15 cellular contexts compared by ENCODE assay signal in genomic region chr2:37854676-37855282, GRCh38.
DNase-seq lines count a peak whose midpoint lies in the region; ATAC-seq, FAIRE-seq and TF ChIP-seq lines count a peak whose summit lies in the region.
"Had no signal": no experiment of that assay in that cellular context is flagged by ENCODE, and none has a peak within 500 bp of the region (broad histone marks: within the 10 kb centered on the region; RNA-seq: fewer than 3 reads in every experiment).

No MANE protein-coding gene starts in this region.

- no peak for TF ChIP-seq CTCF in GM12878 (IDR thresholded peaks at IDR 0.05 in 2 of 3, conservative IDR thresholded peaks at IDR 0.05 in 1 of 3; ENCODE audit: control insufficient read depth in 2 of 3, extremely low read depth in 1 of 3, insufficient read depth in 1 of 3, low read depth in 3 of 3, low read length in 3 of 3)

- H2BK15ac ChIP-seq in mesenchymal stem cell (ENCODE audit: low read depth, poor library complexity, severe bottlenecking) = peak overlapping the region; percentile 89

- intact Hi-C loops in GM12878 (cut with micrococcal nuclease; ENCODE audit: unreplicated experiment) = no loop called here

- H3K4me1 ChIP-seq in BLaER1 (peaks cover 24% of the 10 kb centered on the region), GM12878 (ENCODE audit: control insufficient read depth, insufficient read depth, low read length) (peaks cover 32% of the 10 kb centered on the region), mesenchymal stem cell (ENCODE audit: control insufficient read depth, insufficient read depth, low read depth, low read length) (peaks cover 6% of the 10 kb centered on the region), subcutaneous abdominal adipose tissue (ENCODE audit: control insufficient read depth in 5 of 5, insufficient read depth in 5 of 5, low read length in 5 of 5) (peaks cover 11 to 48% (median 31%) of the 10 kb centered on the region in 5 donors)

- H2BK120ac ChIP-seq in mesenchymal stem cell (ENCODE audit: low read depth, low read length) = no peak overlapping the region

- no peak overlapping the region for H2AK5ac ChIP-seq in mesenchymal stem cell (ENCODE audit: low read length, severe bottlenecking)

- no peak overlapping the region for H3K23ac ChIP-seq in mesenchymal stem cell (ENCODE audit: low read length in 2 of 2)

- H3K79me2 ChIP-seq in GM12878 (ENCODE audit: control insufficient read depth, insufficient read depth, low read length) = no peaks in the 10 kb centered on the region

- peaks cover 18% of the 10 kb centered on the region for H3K4me1 Mint-ChIP-seq in activated CD8-positive, alpha-beta T cell treated with anti-CD3 and anti-CD28 coated beads, Interleukin-2, amount 10 ng/mL, durations not matched to agents 7 days and 5 days (ENCODE audit: low read depth)

- RAD21 ChIA-PET in GM12878 (lab: Charles Lee; ENCODE audit: unreplicated experiment) = interaction anchor here (1.7 to 8.9 kb wide), 3 partner anchors 18 to 183 kb away, joined by 4 to 215 read pairs (median 40); no protein-coding TSS in a partner anchor

- WGBS in GM12878 (ENCODE audit: insufficient coverage, insufficient replicate concordance, low lambda C conversion rate, missing lambda C conversion rate) = 80% methylated on average over 7 of the region's 7 CpGs
- WGBS in mesenchymal stem cell = 98% methylated on average over 7 of the region's 7 CpGs

- H3K9ac ChIP-seq in BLaER1 = no peak overlapping the region
- H3K9ac ChIP-seq in GM12878 (ENCODE audit: control insufficient read depth, insufficient read depth, low read length) = no peak overlapping the region
- no peak overlapping the region for H3K9ac ChIP-seq in mesenchymal stem cell (ENCODE audit: low read length)
- no peak overlapping the region for H3K9ac ChIP-seq in subcutaneous abdominal adipose tissue (ENCODE audit: low read length in 5 of 5)

- H2BK5ac ChIP-seq in mesenchymal stem cell (ENCODE audit: low read depth, low read length, poor library complexity, severe bottlenecking) = no peak overlapping the region

- no peak for DNase-seq in GM12878 (ENCODE audit: low read depth, low spot score)
- DNase-seq in mesenchymal stem cell = no peak
- no peak for DNase-seq in activated CD8-positive, alpha-beta T cell treated with anti-CD3 and anti-CD28 coated beads, Interleukin-2, amount 10 ng/mL, durations not matched to agents 7 days and 5 days
- no peak for DNase-seq in SHP77 treated with DMSO at 0.1 percent for 48 hours (lab: John Stamatoyannopoulos, UW)
- DNase-seq in NCI-H82 (lab: John Stamatoyannopoulos, UW) = no peak
- no peak for DNase-seq in substantia nigra (lab: John Stamatoyannopoulos, UW)
- DNase-seq: activated T-cell treated with anti-CD3 and anti-CD28 coated beads, Interleukin-2, amount 50 U/mL, for 24 hours; NCI-H2171 treated with DMSO at 0.1 percent for 48 hours; stimulated activated CD4-positive, alpha-beta T cell treated with anti-CD3 and anti-CD28 coated beads, Interleukin-4, amount 100 ng/mL, for 1 hour had no signal

- H3K18ac ChIP-seq in mesenchymal stem cell (ENCODE audit: low read depth in 1 of 2, low read length in 2 of 2) = peak overlapping the region; percentile 30 to 55

- peak overlapping the region in 1 of 2 experiments; percentile 87 for H2BK12ac ChIP-seq in mesenchymal stem cell (ENCODE audit: low read length in 2 of 2)

- H3K27ac ChIP-seq in BLaER1 (0 out of 2 replicates have a peak overlapping the region, but pooled peaks have one; percentile 62), GM12878 (ENCODE audit: control insufficient read depth, insufficient read depth) (no peak overlapping the region), mesenchymal stem cell (ENCODE audit: low read length, poor library complexity, severe bottlenecking) (no peak overlapping the region), subcutaneous abdominal adipose tissue (ENCODE audit: low read depth, low read length) (peak overlapping the region; percentile 54), substantia nigra (ENCODE audit: low read depth, low read length, poor library complexity, severe bottlenecking) (no peak overlapping the region)

- POLR2A ChIA-PET in GM12878 (lab: Charles Lee) = interaction anchor here (1.7 to 6.5 kb wide), 4 partner anchors 12 to 22 kb away, joined by 5 to 61 read pairs (median 12); no protein-coding TSS in a partner anchor
- POLR2A ChIA-PET in activated CD8-positive, alpha-beta T cell treated with anti-CD3 and anti-CD28 coated beads, Interleukin-2, amount 10 ng/mL, durations not matched to agents 7 days and 5 days (lab: Charles Lee) = no interaction called here

- peaks cover 10% of the 10 kb centered on the region; the same call in 1 of the 2 replicates for H3K9me3 ChIP-seq in BLaER1
- no peaks in the 10 kb centered on the region; the same call in 2 of the 3 replicates for H3K9me3 ChIP-seq in GM12878 (replicated peaks; ENCODE audit: control insufficient read depth, insufficient read depth, low read length)
- H3K9me3 ChIP-seq in mesenchymal stem cell (ENCODE audit: control insufficient read depth, low read length) = no peaks in the 10 kb centered on the region
- peaks cover 0 to 5% (median 4%) of the 10 kb centered on the region in 5 donors for H3K9me3 ChIP-seq in subcutaneous abdominal adipose tissue (ENCODE audit: control insufficient read depth in 5 of 5, low read length in 5 of 5)

- FAIRE-seq in GM12878 (lab: Jason Lieb, UNC) = no peak
- FAIRE-seq: H54, islet of Langerhans had no signal

- no peaks in the 10 kb centered on the region for H3K9me3 Mint-ChIP-seq in activated CD8-positive, alpha-beta T cell treated with anti-CD3 and anti-CD28 coated beads, Interleukin-2, amount 10 ng/mL, durations not matched to agents 7 days and 5 days (ENCODE audit: insufficient read depth)
- H3K9me3 Mint-ChIP-seq: activated naive CD4-positive, alpha-beta T cell treated with anti-CD3 and anti-CD28 coated beads, Interleukin-2, amount 50 U/mL, for 24 hours had no signal

- H3K4me3 ChIP-seq in BLaER1 = no peak overlapping the region
- no peak overlapping the region for H3K4me3 ChIP-seq in GM12878
- no peak overlapping the region for H3K4me3 ChIP-seq in mesenchymal stem cell (ENCODE audit: insufficient read depth in 1 of 2, low read depth in 1 of 2, low read length in 2 of 2)
- peak overlapping the region in 1 of 5 donors; percentile 12 for H3K4me3 ChIP-seq in subcutaneous abdominal adipose tissue (ENCODE audit: low read depth in 1 of 5, low read length in 5 of 5)
- H3K4me3 ChIP-seq: body of pancreas had no signal

- BruUV-seq in GM12878 (replicated peaks; lab: Mats Ljungman, UMichigan) = no TSS peak

- in situ Hi-C loops in GM12878 (cut with MboI) = no loop called here

- no peaks in the 10 kb centered on the region for H3K36me3 Mint-ChIP-seq in activated CD8-positive, alpha-beta T cell treated with anti-CD3 and anti-CD28 coated beads, Interleukin-2, amount 10 ng/mL, durations not matched to agents 7 days and 5 days (ENCODE audit: low read depth)

- no peak overlapping the region for H3K27ac Mint-ChIP-seq in activated CD8-positive, alpha-beta T cell treated with anti-CD3 and anti-CD28 coated beads, Interleukin-2, amount 10 ng/mL, durations not matched to agents 7 days and 5 days
- H3K27ac Mint-ChIP-seq: activated naive CD4-positive, alpha-beta T cell treated with anti-CD3 and anti-CD28 coated beads, Interleukin-2, amount 50 U/mL, for 24 hours; activated T-cell treated with anti-CD3 and anti-CD28 coated beads, Interleukin-2, amount 50 U/mL, for 24 hours had no signal

- no peaks in the 10 kb centered on the region for H3K36me3 ChIP-seq in BLaER1
- no peaks in the 10 kb centered on the region for H3K36me3 ChIP-seq in GM12878 (ENCODE audit: control insufficient read depth in 2 of 2, insufficient read depth in 2 of 2, low read length in 1 of 2)
- no peaks in the 10 kb centered on the region for H3K36me3 ChIP-seq in mesenchymal stem cell (ENCODE audit: control insufficient read depth in 1 of 2, insufficient read depth in 2 of 2, low read depth in 1 of 2, low read length in 2 of 2)
- no peaks in the 10 kb centered on the region for H3K36me3 ChIP-seq in subcutaneous abdominal adipose tissue (ENCODE audit: control insufficient read depth in 5 of 5, insufficient read depth in 5 of 5, low read length in 5 of 5)

- no peak overlapping the region for H3K4ac ChIP-seq in mesenchymal stem cell (ENCODE audit: low read depth in 1 of 2, low read length in 2 of 2)

- peak overlapping the region; percentile 96 for H4K91ac ChIP-seq in mesenchymal stem cell (ENCODE audit: low read length)

- no peak overlapping the region for H3K4me3 Mint-ChIP-seq in activated CD8-positive, alpha-beta T cell treated with anti-CD3 and anti-CD28 coated beads, Interleukin-2, amount 10 ng/mL, durations not matched to agents 7 days and 5 days
- H3K4me3 Mint-ChIP-seq: activated naive CD4-positive, alpha-beta T cell treated with anti-CD3 and anti-CD28 coated beads, Interleukin-2, amount 50 U/mL, for 24 hours; activated T-cell treated with anti-CD3 and anti-CD28 coated beads, Interleukin-2, amount 50 U/mL, for 24 hours had no signal

- peaks cover 3% of the 10 kb centered on the region for H3K27me3 Mint-ChIP-seq in activated CD8-positive, alpha-beta T cell treated with anti-CD3 and anti-CD28 coated beads, Interleukin-2, amount 10 ng/mL, durations not matched to agents 7 days and 5 days (ENCODE audit: low read depth)
- H3K27me3 Mint-ChIP-seq: activated naive CD4-positive, alpha-beta T cell treated with anti-CD3 and anti-CD28 coated beads, Interleukin-2, amount 50 U/mL, for 24 hours had no signal

- no peak for ATAC-seq in GM12878
- ATAC-seq in activated CD8-positive, alpha-beta T cell treated with anti-CD3 and anti-CD28 coated beads, Interleukin-2, amount 10 ng/mL, durations not matched to agents 7 days and 5 days = no peak

- H3K4me2 ChIP-seq in BLaER1 = peak overlapping the region; percentile 91
- H3K4me2 ChIP-seq in GM12878 (ENCODE audit: control insufficient read depth, insufficient read depth) = no peak overlapping the region
- H3K4me2 ChIP-seq in mesenchymal stem cell (ENCODE audit: low read length, poor library complexity, severe bottlenecking) = no peak overlapping the region

- H4K20me1 ChIP-seq in BLaER1 = no peaks in the 10 kb centered on the region
- H4K20me1 ChIP-seq in GM12878 (ENCODE audit: control insufficient read depth, insufficient read depth) = no peaks in the 10 kb centered on the region

- no peak overlapping the region for H4K8ac ChIP-seq in mesenchymal stem cell (ENCODE audit: low read length)

- no peak for TF ChIP-seq RAD21 in GM12878 (IDR thresholded peaks at IDR 0.05; ENCODE audit: insufficient read depth, low read depth, low read length)

- H3K14ac ChIP-seq in mesenchymal stem cell (ENCODE audit: low read length in 2 of 2) = no peak overlapping the region

- TF ChIP-seq EP300 in GM12878 (IDR thresholded peaks at IDR 0.05; ENCODE audit: borderline replicate concordance in 1 of 2, control insufficient read depth in 1 of 2, low read depth in 2 of 2, low read length in 2 of 2) = no peak

- H3K27me3 ChIP-seq in BLaER1 = no peaks in the 10 kb centered on the region
- no peaks in the 10 kb centered on the region for H3K27me3 ChIP-seq in GM12878 (replicated peaks in 1 of 2; ENCODE audit: control insufficient read depth in 2 of 2, insufficient read depth in 2 of 2, low read length in 1 of 2)
- no peaks in the 10 kb centered on the region for H3K27me3 ChIP-seq in mesenchymal stem cell (ENCODE audit: control insufficient read depth in 1 of 2, insufficient read depth in 1 of 2, low read length in 2 of 2)
- H3K27me3 ChIP-seq in subcutaneous abdominal adipose tissue (ENCODE audit: control insufficient read depth in 5 of 5, insufficient read depth in 4 of 5, low read length in 5 of 5) = no peaks in the 10 kb centered on the region
- H3K27me3 ChIP-seq: body of pancreas had no signal

- no peak for TF ChIP-seq POLR2A in GM12878 (IDR thresholded peaks at IDR 0.05; ENCODE audit: low read depth, low read length)

- no peak overlapping the region for H2AFZ ChIP-seq in GM12878 (ENCODE audit: control insufficient read depth, low read depth, low read length)
- no peak overlapping the region for H2AFZ ChIP-seq in mesenchymal stem cell (ENCODE audit: low read depth, low read length)

- SMC1A ChIA-PET in GM12878 (lab: Charles Lee; ENCODE audit: uncharacterized antibody, unreplicated experiment) = interaction anchor here (0.6 to 10.3 kb wide), 10 partner anchors 9 to 476 kb away, joined by 3 to 244 read pairs (median 4); no protein-coding TSS in a partner anchor

- CTCF ChIA-PET in GM12878 (lab: Yijun Ruan, JAX) = interaction anchor here (0.5 to 10.9 kb wide), 9 partner anchors 8 to 440 kb away, joined by 3 to 176 read pairs (median 7); no protein-coding TSS in a partner anchor
- CTCF ChIA-PET in activated CD8-positive, alpha-beta T cell treated with anti-CD3 and anti-CD28 coated beads, Interleukin-2, amount 10 ng/mL, durations not matched to agents 7 days and 5 days (lab: Charles Lee) = interaction anchor here (0.9 to 1.8 kb wide), 3 partner anchors 21 to 458 kb away, joined by 3 to 15 read pairs (median 3); no protein-coding TSS in a partner anchor

- no peaks in the 10 kb centered on the region for H3K79me1 ChIP-seq in mesenchymal stem cell (replicated peaks; ENCODE audit: low read length, poor library complexity, severe bottlenecking)

Comparison
In these comparisons a context has a peak if more than half of its experiments do, and no peak if none do; other contexts are left out.
1. H3K27ac ChIP-seq: peak in BLaER1 (single experiment) and subcutaneous abdominal adipose tissue (single experiment); none in GM12878 (single experiment), mesenchymal stem cell (single experiment) and substantia nigra (single experiment).